In the genomic region with DNA sequence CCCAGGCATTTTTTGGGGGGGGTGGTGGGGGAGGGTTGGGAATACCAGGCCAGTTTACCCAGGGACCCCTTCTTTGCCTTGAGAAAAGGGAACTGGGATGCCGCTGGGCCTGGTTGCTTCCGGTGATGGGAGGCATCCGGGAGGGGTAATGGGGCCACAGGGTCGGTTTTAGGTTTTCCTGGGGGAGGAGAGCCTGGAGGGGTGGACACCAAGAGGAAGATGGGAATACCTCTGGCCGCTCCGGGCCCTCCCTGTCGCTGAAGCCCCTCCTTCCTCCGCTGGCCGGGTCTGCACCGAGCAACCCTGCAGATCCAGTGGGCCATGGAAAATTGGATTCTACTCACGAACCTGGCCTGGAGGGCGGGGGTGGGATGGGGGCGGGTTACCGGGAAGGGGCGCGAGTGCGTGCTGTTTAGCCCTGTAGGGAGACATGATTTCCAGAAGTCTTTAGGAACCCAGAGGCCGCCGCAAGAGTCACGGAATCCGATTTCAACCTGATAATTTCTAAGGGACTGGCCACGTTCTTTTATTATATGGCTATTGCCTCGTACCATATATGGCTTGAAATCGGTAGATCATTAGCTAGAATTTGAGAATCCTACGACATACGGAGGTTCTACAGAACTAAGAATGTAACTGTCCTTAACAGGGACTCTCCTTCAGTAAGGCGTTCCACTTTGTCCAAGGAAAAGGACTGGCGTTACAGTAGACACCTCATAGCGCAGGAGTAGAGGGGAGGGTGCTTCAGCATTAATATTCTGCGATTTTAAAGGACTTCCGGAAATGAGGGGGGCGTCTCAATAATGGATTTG, we compare ENCODE assay signal across 8 cellular contexts. TPM values are rescaled to one million over a fixed set of nuclear protein-coding genes. Genes with fewer than 3 reads are reported as not detected.
DNase-seq lines count a peak whose midpoint lies in the region; ATAC-seq and TF ChIP-seq lines count a peak whose summit lies in the region.

No MANE protein-coding gene starts in this region.

- ATAC-seq in GM23338 (peak; percentile 33), gastrocnemius medialis (peak; percentile 7 to 17), GM19455 (IDR thresholded peaks at IDR 0.05; ENCODE audit: unreplicated experiment) (no peak)

- H3K9me3 ChIP-seq in OCI-LY3 (ENCODE audit: insufficient read depth, low read length) (no peaks in the 10 kb centered on the region), gastrocnemius medialis (no peaks in the 10 kb centered on the region)

- H3K9me3 Mint-ChIP-seq in CD14-positive monocyte: no peaks in the 10 kb centered on the region
- no peaks in the 10 kb centered on the region for H3K9me3 Mint-ChIP-seq in GM23338
- H3K9me3 Mint-ChIP-seq in MCF 10A (ENCODE audit: unreplicated experiment): no peaks in the 10 kb centered on the region

- intact Hi-C loops in CD14-positive monocyte (cut with micrococcal nuclease) (loop anchor here in 1 of 2 donors (2.0 kb wide), 1 partner anchor 133 kb away; a partner anchor contains a TSS), MCF 10A (cut with micrococcal nuclease) (loop anchor here (1.0 to 2.0 kb wide), 2 partner anchors 34 to 119 kb away; a partner anchor contains a TSS), gastrocnemius medialis (cut with DNase I; ENCODE audit: low total_unique reads) (loop anchor here (1.0 to 2.0 kb wide), 3 partner anchors 34 to 133 kb away; a partner anchor contains a TSS)

- H3K27me3 ChIP-seq in GM23338 (ENCODE audit: insufficient read depth) (no peaks in the 10 kb centered on the region), OCI-LY3 (ENCODE audit: low read depth, low read length) (no peaks in the 10 kb centered on the region), gastrocnemius medialis (no peaks in the 10 kb centered on the region)

- no TSS peak for BruUV-seq in MCF 10A (replicated peaks; lab: Mats Ljungman, UMichigan)

- H3K79me2 ChIP-seq in GM23338 (replicated peaks; ENCODE audit: insufficient read depth) (peaks cover 57% of the 10 kb centered on the region), OCI-LY3 (ENCODE audit: low read length) (peaks cover 58% of the 10 kb centered on the region)

- in situ Hi-C loops in gastrocnemius medialis (cut with MboI; ENCODE audit: low sequenced_read_pairs in 4 of 4): loop anchor here in 1 of 4 donors (10.0 kb wide), 2 partner anchors 93 to 127 kb away; no protein-coding TSS in a partner anchor

- H3K36me3 ChIP-seq in GM23338 (ENCODE audit: insufficient read depth) (peaks cover 10% of the 10 kb centered on the region), OCI-LY3 (replicated peaks; ENCODE audit: low read depth, low read length) (peaks cover 17% of the 10 kb centered on the region), gastrocnemius medialis (no peaks in the 10 kb centered on the region)

- H3K4me3 ChIP-seq in GM23338 (peak overlapping the region; percentile 87), OCI-LY3 (ENCODE audit: low read length) (peak overlapping the region; percentile 93), gastrocnemius medialis (peak overlapping the region; percentile 74 to 98 (median 91))

- POLR2A ChIA-PET in MCF 10A (lab: Yijun Ruan, JAX): interaction anchor here (0.7 to 2.7 kb wide), 15 partner anchors 10 to 965 kb away, joined by 3 to 19 read pairs (median 4); a partner anchor contains a TSS

- H3K4me1 ChIP-seq in GM23338 (ENCODE audit: insufficient read depth) (peaks cover 59% of the 10 kb centered on the region), OCI-LY3 (ENCODE audit: low read length) (peaks cover 15% of the 10 kb centered on the region), gastrocnemius medialis (peaks cover 24 to 29% of the 10 kb centered on the region in 2 donors)

- TF ChIP-seq CTCF in CD14-positive monocyte (IDR thresholded peaks at IDR 0.05) (no peak), GM23338 (conservative IDR thresholded peaks at IDR 0.05; ENCODE audit: low read depth in 2 of 2) (no peak), OCI-LY3 (IDR thresholded peaks at IDR 0.05; ENCODE audit: low read depth, low read length) (no peak), MCF 10A (IDR thresholded peaks at IDR 0.05; ENCODE audit: unreplicated experiment) (no peak), gastrocnemius medialis (IDR thresholded peaks at IDR 0.05 in 4 of 5, conservative IDR thresholded peaks at IDR 0.05 in 1 of 5) (no peak)

- peaks cover 12 to 35% of the 10 kb centered on the region in 2 donors for H3K36me3 Mint-ChIP-seq in CD14-positive monocyte
- peaks cover 50% of the 10 kb centered on the region for H3K36me3 Mint-ChIP-seq in GM23338 (ENCODE audit: low read depth)
- H3K36me3 Mint-ChIP-seq in MCF 10A (ENCODE audit: insufficient read depth, unreplicated experiment): peaks cover 30% of the 10 kb centered on the region

- no peak for TF ChIP-seq POLR2A in gastrocnemius medialis (IDR thresholded peaks at IDR 0.05)

- peaks cover 25% of the 10 kb centered on the region for H3K4me1 Mint-ChIP-seq in CD14-positive monocyte
- H3K4me1 Mint-ChIP-seq in GM23338: peaks cover 46% of the 10 kb centered on the region
- peaks cover 15% of the 10 kb centered on the region for H3K4me1 Mint-ChIP-seq in MCF 10A (ENCODE audit: insufficient read depth, unreplicated experiment)

- H3F3A ChIP-seq in GM23338 (replicated peaks; ENCODE audit: low read depth): peaks cover 17% of the 10 kb centered on the region

- H3K4me3 Mint-ChIP-seq in CD14-positive monocyte: peak overlapping the region; percentile 82 to 93
- peak overlapping the region; percentile 95 for H3K4me3 Mint-ChIP-seq in GM23338
- H3K4me3 Mint-ChIP-seq in MCF 10A (ENCODE audit: unreplicated experiment): peak overlapping the region; percentile 79

- DNase-seq in CD14-positive monocyte (ENCODE audit: low spot score) (peak; percentile 48), GM23338 (ENCODE audit: low spot score) (peak; percentile 64), MCF 10A (ENCODE audit: unreplicated experiment) (peak; percentile 30), iPS-NIHi11 (ENCODE audit: low spot score) (peak; percentile 61), gastrocnemius medialis (peak; percentile 3 to 22), KG1 (lab: John Stamatoyannopoulos, UW) (no peak)

- H3K9me2 ChIP-seq in GM23338 (ENCODE audit: insufficient read depth): no peaks in the 10 kb centered on the region

- H3K27ac ChIP-seq in GM23338 (ENCODE audit: low read depth): peak overlapping the region; percentile 90
- peak overlapping the region; percentile 90 for H3K27ac ChIP-seq in OCI-LY3 (ENCODE audit: low read length)
- H3K27ac ChIP-seq in gastrocnemius medialis: peak overlapping the region; percentile 91 to 98 (median 92)

- H3K27me3 Mint-ChIP-seq in CD14-positive monocyte (ENCODE audit: low read depth in 3 of 3) (no peaks in the 10 kb centered on the region), GM23338 (ENCODE audit: insufficient read depth, low read depth, poor library complexity) (peaks cover 7% of the 10 kb centered on the region), MCF 10A (ENCODE audit: insufficient read depth, unreplicated experiment) (no peaks in the 10 kb centered on the region)

- no peak overlapping the region for H2AFZ ChIP-seq in GM23338
- no peak overlapping the region for H2AFZ ChIP-seq in OCI-LY3 (ENCODE audit: low read depth, low read length)

- H3K4me2 ChIP-seq in GM23338 (peak overlapping the region; percentile 96), OCI-LY3 (ENCODE audit: low read length) (peak overlapping the region; percentile 81)

- H3K9ac ChIP-seq in OCI-LY3 (ENCODE audit: low read length): peak overlapping the region; percentile 99

- H4K20me1 ChIP-seq in GM23338 (replicated peaks; ENCODE audit: insufficient read depth) (peaks cover 47% of the 10 kb centered on the region), OCI-LY3 (ENCODE audit: insufficient read depth, low read length) (peaks cover 39% of the 10 kb centered on the region)

- CTCF ChIA-PET in MCF 10A (lab: Yijun Ruan, JAX): interaction anchor here (0.6 to 0.8 kb wide), 2 partner anchors 28 to 121 kb away, joined by 4 read pairs; no protein-coding TSS in a partner anchor

- H3K27ac Mint-ChIP-seq in CD14-positive monocyte (peak overlapping the region; percentile 73 to 89 (median 85)), GM23338 (peak overlapping the region; percentile 89), MCF 10A (ENCODE audit: low read depth, unreplicated experiment) (peak overlapping the region; percentile 76)

TF ChIP-seq in GM23338, 12 proteins besides CTCF, POLR2A, EP300 and RAD21:
- TF ChIP-seq CREB1 (CRISPR knock-in tag; IDR thresholded peaks at IDR 0.05; ENCODE audit: low read depth) (no peak), POLR2AphosphoS5 (IDR thresholded peaks at IDR 0.05; ENCODE audit: low read depth) (peak; percentile 22; the same call in 1 of the 2 replicates)

RNA-seq across cellular contexts. Expression of a gene that starts 0.8 kb away (rescaled TPM):
- polyA plus RNA-seq in CD14-positive monocyte: 10 to 100 TPM; 60.8 to 61.0 TPM
- 254 and 281 TPM in 2 replicates for total RNA-seq in GM23338 (2014; rRNA removed; shearing (Covaris generic))
- 156 and 162 TPM in 2 replicates for polyA plus RNA-seq in GM23338 (2016; fragmentation: Nextera tagmentation; extraction: Ambion mirVana)
- 59.0 and 63.7 TPM in 2 replicates for total RNA-seq in MCF 10A (2022)
- total RNA-seq in gastrocnemius medialis: 10 to 100 TPM; 28.2 to 46.0 (median 34.2) TPM

RNA-seq across cellular contexts. Expression of a gene that starts 34.3 kb away (rescaled TPM):
- polyA plus RNA-seq in CD14-positive monocyte (100 to 1,000 TPM; 393 to 463 TPM), GM23338 (2016; fragmentation: Nextera tagmentation; extraction: Ambion mirVana) (2,534 and 2,723 TPM in 2 replicates)
- 532 and 878 TPM in 2 replicates for total RNA-seq in GM23338 (2014; rRNA removed; shearing (Covaris generic))
- total RNA-seq in MCF 10A (2022) (224 and 233 TPM in 2 replicates), gastrocnemius medialis (100 to 1,000 TPM; 603 to 976 (median 911) TPM)

RNA-seq across cellular contexts. Expression of a gene that starts 50.2 kb away (rescaled TPM):
- polyA plus RNA-seq in CD14-positive monocyte (under 1 TPM in 1 of 2 donors, not detected in 1; 0.08 TPM), GM23338 (2016; fragmentation: Nextera tagmentation; extraction: Ambion mirVana) (0.70 and 1.2 TPM in 2 replicates)
- 0.08 and 0.90 TPM in 2 replicates for total RNA-seq in GM23338 (2014; rRNA removed; shearing (Covaris generic))
- total RNA-seq in MCF 10A (2022) (0.30 and 0.52 TPM in 2 replicates), gastrocnemius medialis (not detected)
